8 cellular contexts compared by ENCODE assay signal in genomic region chr5:132961887-132962286, GRCh38. TPM values are rescaled to one million over a fixed set of nuclear protein-coding genes. Genes with fewer than 3 reads are reported as not detected.
A peak's percentile ranks its signal among the peaks of the same experiment; 100 is the strongest.
DNase-seq lines count a peak whose midpoint lies in the region; ATAC-seq, FAIRE-seq and TF ChIP-seq lines count a peak whose summit lies in the region.

No MANE protein-coding gene starts in this region.

- TF ChIP-seq CTCF in BJ (IDR thresholded peaks at IDR 0.05; ENCODE audit: insufficient read depth, low read depth, low read length) = no peak
- no peak for TF ChIP-seq CTCF in bronchial epithelial cell (IDR thresholded peaks at IDR 0.05; ENCODE audit: insufficient read depth, low read length, severe bottlenecking)
- TF ChIP-seq CTCF in GM20000 (IDR thresholded peaks at IDR 0.05; ENCODE audit: extremely low read depth, missing control alignments) = no peak

- peak overlapping the region; percentile 97 for H3K4me3 ChIP-seq in BJ (ENCODE audit: low read depth, low read length)
- peak overlapping the region; percentile 88 for H3K4me3 ChIP-seq in bronchial epithelial cell (ENCODE audit: low read depth, low read length)
- peak overlapping the region; percentile 94 for H3K4me3 ChIP-seq in mesodermal cell (ENCODE audit: extremely low read depth, insufficient read depth, low read length, poor library complexity, severe bottlenecking)

- H3K27ac ChIP-seq in mesodermal cell (ENCODE audit: low read depth, low read length, severe bottlenecking) = peak overlapping the region; percentile 97

- H3K9me3 ChIP-seq in mesodermal cell (ENCODE audit: control insufficient read depth, low read length) = no peaks in the 10 kb centered on the region

- DNase-seq in BJ (ENCODE audit: low read depth) (no peak), KBM-7 (peak; percentile 16), bronchial epithelial cell (ENCODE audit: low read depth) (peak; percentile 61), GM20000 (ENCODE audit: low spot score) (no peak), OCI-M2 (lab: John Stamatoyannopoulos, UW; ENCODE audit: unreplicated experiment) (no peak)

- in situ Hi-C loops in KBM-7 (cut with MboI; ENCODE audit: low pct_unique_long_range_greater_than_20kb, low sequenced_read_pairs) = no loop called here

- ATAC-seq in HG03196 (IDR thresholded peaks at IDR 0.05; ENCODE audit: unreplicated experiment) = no peak
- no peak for ATAC-seq in HG03442 (IDR thresholded peaks at IDR 0.05; ENCODE audit: unreplicated experiment)

- CTCF ChIA-PET in BJ (lab: Yijun Ruan, JAX) = interaction anchor here (0.8 to 1.3 kb wide), 2 partner anchors 12 to 66 kb away, joined by 3 read pairs; no protein-coding TSS in a partner anchor

- no peak for FAIRE-seq in bronchial epithelial cell (lab: Jason Lieb, UNC)

- H3K27me3 ChIP-seq in BJ (ENCODE audit: control insufficient read depth, insufficient read depth, low read length) (no peaks in the 10 kb centered on the region), bronchial epithelial cell (ENCODE audit: control insufficient read depth, insufficient read depth, low read length) (no peaks in the 10 kb centered on the region)

- H3K36me3 ChIP-seq in BJ (ENCODE audit: control insufficient read depth, insufficient read depth, low read length) (peaks cover 2% of the 10 kb centered on the region), bronchial epithelial cell (ENCODE audit: control insufficient read depth, insufficient read depth, low read length) (peaks cover 2% of the 10 kb centered on the region), mesodermal cell (ENCODE audit: control insufficient read depth, insufficient read depth, low read length) (peaks cover 34% of the 10 kb centered on the region)

- H3K4me1 ChIP-seq in mesodermal cell (ENCODE audit: control insufficient read depth, insufficient read depth, low read length, poor library complexity, severe bottlenecking) = peaks cover 4% of the 10 kb centered on the region

- WGBS in mesodermal cell (ENCODE audit: insufficient coverage in 2 of 2), 2 experiments = 30 to 50% methylated on average over 4 to 5 of the region's 5 CpGs

- POLR2A ChIA-PET in BJ (lab: Charles Lee) = interaction anchor here (0.7 kb wide), 1 partner anchor 90 kb away, joined by 3 read pairs; the partner anchor contains the start of gene HSPA4

RNA-seq across cellular contexts. Expression of gene AFF4, which starts 1.5 kb away (rescaled TPM):
- 42.5 and 44.2 TPM in 2 replicates for polyA plus RNA-seq in BJ (2011; rRNA removed)
- polyA minus RNA-seq in BJ (2011; rRNA and poly(A)+ RNA removed) = 70.3 and 78.1 TPM in 2 replicates
- total RNA-seq in bronchial epithelial cell = 25.8 and 39.0 TPM in 2 replicates
- polyA plus RNA-seq in mesodermal cell (2013, experiment 1 of 2) = 64.4 TPM
- 59.7 TPM for polyA plus RNA-seq in mesodermal cell (2013, experiment 2 of 2)

Comparison
In these comparisons a context has a peak if more than half of its experiments do, and no peak if none do; other contexts are left out.
1. DNase-seq: peak in KBM-7 (single experiment) and bronchial epithelial cell (single experiment); none in BJ (single experiment), GM20000 (single experiment) and OCI-M2 (single experiment).
2. Peak in every context shown above with its lines, with median percentiles within 50 percentile points of each other: H3K4me3 ChIP-seq.